In genomic region chr6:111874030-111874425, GRCh38 we compare ENCODE assay signal across 1 cellular context.
A peak's percentile ranks its signal among the peaks of the same experiment; 100 is the strongest.
TF ChIP-seq lines count a peak whose summit lies in the region.

No MANE protein-coding gene starts in this region.

TF ChIP-seq in HepG2, 621 proteins besides CTCF, POLR2A, EP300 and RAD21 (continued from another document):
- no peak for TF ChIP-seq THAP9 (CRISPR knock-in tag; IDR thresholded peaks at IDR 0.05; ENCODE audit: borderline replicate concordance)
- no peak for TF ChIP-seq RFX1 (IDR thresholded peaks at IDR 0.05)
- 0 out of 2 replicates have a peak, but pooled peaks have one; percentile 48 for TF ChIP-seq EZH2 (conservative IDR thresholded peaks at IDR 0.05; ENCODE audit: low read depth, low read length)
- no peak for TF ChIP-seq SOX5 (CRISPR knock-in tag; IDR thresholded peaks at IDR 0.05; ENCODE audit: borderline replicate concordance)
- no peak for TF ChIP-seq ZNF746 (CRISPR knock-in tag; IDR thresholded peaks at IDR 0.05)
- TF ChIP-seq ZNF367 (CRISPR knock-in tag; IDR thresholded peaks at IDR 0.05; ENCODE audit: borderline replicate concordance), result no peak
- TF ChIP-seq ZNF552 (CRISPR knock-in tag; IDR thresholded peaks at IDR 0.05; ENCODE audit: borderline replicate concordance), result 0 out of 2 replicates have a peak, but pooled peaks have one; percentile 10
